11 cellular contexts compared by ENCODE assay signal in the genomic region with DNA sequence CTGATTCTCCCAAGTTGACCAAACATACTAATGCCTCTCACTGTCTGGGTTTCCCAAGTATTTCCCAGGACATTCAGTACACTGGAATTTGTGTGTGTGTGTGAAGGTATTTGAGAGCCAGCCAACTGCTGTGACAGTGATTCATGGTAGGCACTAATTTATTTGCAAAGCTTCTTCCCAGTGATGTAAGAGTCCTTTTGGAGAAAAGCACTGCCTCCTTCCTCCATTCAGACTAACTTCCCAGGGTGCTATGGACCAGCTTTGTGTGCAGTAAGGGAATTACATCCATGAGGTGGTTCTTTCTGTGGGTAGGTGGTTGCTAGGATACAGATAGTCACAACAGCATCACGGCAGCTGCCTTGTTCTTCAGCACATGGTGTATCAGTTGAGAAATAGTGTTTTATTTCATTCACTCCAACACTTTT. TPM values are rescaled to one million over a fixed set of nuclear protein-coding genes. Genes with fewer than 3 reads are reported as not detected.
A peak's percentile ranks its signal among the peaks of the same experiment; 100 is the strongest.
DNase-seq lines count a peak whose midpoint lies in the region; ATAC-seq and TF ChIP-seq lines count a peak whose summit lies in the region.
"Had no signal": no experiment of that assay in that cellular context is flagged by ENCODE, and none has a peak within 500 bp of the region (broad histone marks: within the 10 kb centered on the region; RNA-seq: fewer than 3 reads in every experiment).

No MANE protein-coding gene starts in this region.

- no peaks in the 10 kb centered on the region for H3K4me1 Mint-ChIP-seq in activated T-helper 2 cell treated with anti-CD3 and anti-CD28 coated beads, Interferon-gamma antibody, Interleukin-2, Interleukin-4, amounts not matched to agents 10 μg/mL and 5 μg/mL and 100 μg/mL, durations not matched to agents 14 hours and 24 hours and 36 hours (ENCODE audit: low read depth)

- no peak for TF ChIP-seq CTCF in astrocyte of the spinal cord (IDR thresholded peaks at IDR 0.05; ENCODE audit: low read depth, low read length)
- TF ChIP-seq CTCF in kidney epithelial cell (IDR thresholded peaks at IDR 0.05; ENCODE audit: insufficient read depth, low read length, poor library complexity, severe bottlenecking), result no peak

- no peak overlapping the region for H3K27ac Mint-ChIP-seq in activated T-helper 2 cell treated with anti-CD3 and anti-CD28 coated beads, Interferon-gamma antibody, Interleukin-2, Interleukin-4, amounts not matched to agents 10 μg/mL and 5 μg/mL and 100 μg/mL, durations not matched to agents 14 hours and 24 hours and 36 hours

- no peak overlapping the region for H3K4me3 ChIP-seq in astrocyte of the spinal cord (ENCODE audit: low read depth, low read length)
- H3K4me3 ChIP-seq in kidney epithelial cell (ENCODE audit: low read depth, low read length), result no peak overlapping the region
- H3K4me3 ChIP-seq: BLaER1 treated with 17β-estradiol and CSF1 and Interleukin-3, amounts not matched to agents 10 nM and 100 nM; Peyer's patch had no signal

- intact Hi-C loops in left ventricle myocardium superior (cut with micrococcal nuclease) (no loop called here), Right ventricle myocardium inferior (cut with DNase I) (no loop called here)
- intact Hi-C loops in activated T-helper 2 cell treated with anti-CD3 and anti-CD28 coated beads, Interferon-gamma antibody, Interleukin-2, Interleukin-4, amounts not matched to agents 10 μg/mL and 5 μg/mL and 100 μg/mL, durations not matched to agents 14 hours and 24 hours and 36 hours (cut with micrococcal nuclease), result no loop called here

- H3K36me3 Mint-ChIP-seq in activated T-helper 2 cell treated with anti-CD3 and anti-CD28 coated beads, Interferon-gamma antibody, Interleukin-2, Interleukin-4, amounts not matched to agents 10 μg/mL and 5 μg/mL and 100 μg/mL, durations not matched to agents 14 hours and 24 hours and 36 hours (ENCODE audit: low read depth), result no peaks in the 10 kb centered on the region

- peak; percentile 59 for ATAC-seq in left ventricle myocardium superior
- ATAC-seq in Right ventricle myocardium inferior, result no peak
- no peak for ATAC-seq in GM19463 (IDR thresholded peaks at IDR 0.05; ENCODE audit: unreplicated experiment)

- H3K27me3 ChIP-seq in kidney epithelial cell (ENCODE audit: control insufficient read depth, insufficient read depth, low read length), result no peaks in the 10 kb centered on the region
- H3K27me3 ChIP-seq: BLaER1 treated with 17β-estradiol and CSF1 and Interleukin-3, amounts not matched to agents 10 nM and 100 nM; Peyer's patch had no signal

- no peak for DNase-seq in left ventricle myocardium superior
- no peak for DNase-seq in Right ventricle myocardium inferior (ENCODE audit: missing footprints)
- peak; percentile 83 for DNase-seq in astrocyte of the spinal cord (ENCODE audit: low read depth, low spot score)
- DNase-seq in kidney epithelial cell (ENCODE audit: low read depth), result peak; percentile 96
- no peak for DNase-seq in effector CD4-positive, alpha-beta T cell
- DNase-seq in activated T-helper 2 cell treated with anti-CD3 and anti-CD28 coated beads, Interferon-gamma antibody, Interleukin-2, Interleukin-4, amounts not matched to agents 10 μg/mL and 5 μg/mL and 100 μg/mL, durations not matched to agents 14 hours and 24 hours and 36 hours (ENCODE audit: low spot score), result no peak
- no peak for DNase-seq in NOMO-1 (lab: John Stamatoyannopoulos, UW; ENCODE audit: unreplicated experiment in 2 of 2)
- DNase-seq: Kasumi-1, Peyer's patch had no signal

- H3K4me3 Mint-ChIP-seq in activated T-helper 2 cell treated with anti-CD3 and anti-CD28 coated beads, Interferon-gamma antibody, Interleukin-2, Interleukin-4, amounts not matched to agents 10 μg/mL and 5 μg/mL and 100 μg/mL, durations not matched to agents 14 hours and 24 hours and 36 hours (ENCODE audit: low read depth), result no peak overlapping the region

- in situ Hi-C loops in astrocyte of the spinal cord (cut with HindIII; ENCODE audit: low sequenced_read_pairs), result no loop called here

- no peaks in the 10 kb centered on the region for H3K9me3 Mint-ChIP-seq in activated T-helper 2 cell treated with anti-CD3 and anti-CD28 coated beads, Interferon-gamma antibody, Interleukin-2, Interleukin-4, amounts not matched to agents 10 μg/mL and 5 μg/mL and 100 μg/mL, durations not matched to agents 14 hours and 24 hours and 36 hours

- no peaks in the 10 kb centered on the region for H3K36me3 ChIP-seq in kidney epithelial cell (ENCODE audit: control insufficient read depth, insufficient read depth, low read length)
- H3K36me3 ChIP-seq: BLaER1 treated with 17β-estradiol and CSF1 and Interleukin-3, amounts not matched to agents 10 nM and 100 nM; Peyer's patch had no signal

- H3K27me3 Mint-ChIP-seq in activated T-helper 2 cell treated with anti-CD3 and anti-CD28 coated beads, Interferon-gamma antibody, Interleukin-2, Interleukin-4, amounts not matched to agents 10 μg/mL and 5 μg/mL and 100 μg/mL, durations not matched to agents 14 hours and 24 hours and 36 hours (ENCODE audit: low read depth), result peaks cover 10% of the 10 kb centered on the region

RNA-seq across cellular contexts. Expression of gene EGF, which starts 8.7 kb away (rescaled TPM):
- total RNA-seq in left ventricle myocardium superior, result 12.3 TPM
- 13.1 TPM for total RNA-seq in Right ventricle myocardium inferior
- total RNA-seq in kidney epithelial cell, result 0.21 and 1.0 TPM in 2 replicates
- not detected in 2 replicates for total RNA-seq in activated T-helper 2 cell treated with anti-CD3 and anti-CD28 coated beads, Interferon-gamma antibody, Interleukin-2, Interleukin-4, amounts not matched to agents 10 μg/mL and 5 μg/mL and 100 μg/mL, durations not matched to agents 14 hours and 24 hours and 36 hours

Comparison
In these comparisons a context has a peak if more than half of its experiments do, and no peak if none do; other contexts are left out.
1. DNase-seq: peak in astrocyte of the spinal cord (single experiment) and kidney epithelial cell (single experiment); none in left ventricle myocardium superior (single experiment), Right ventricle myocardium inferior (single experiment), effector CD4-positive, alpha-beta T cell (single experiment), activated T-helper 2 cell treated with anti-CD3 and anti-CD28 coated beads, Interferon-gamma antibody, Interleukin-2, Interleukin-4, amounts not matched to agents 10 μg/mL and 5 μg/mL and 100 μg/mL, durations not matched to agents 14 hours and 24 hours and 36 hours (single experiment) and NOMO-1 (0 of 2).